ENCODE assay signal across 8 cellular contexts in genomic region chr1:202143768-202144509, GRCh38. TPM values are rescaled to one million over a fixed set of nuclear protein-coding genes. Genes with fewer than 3 reads are reported as not detected.
A peak's percentile ranks its signal among the peaks of the same experiment; 100 is the strongest.
DNase-seq lines count a peak whose midpoint lies in the region; ATAC-seq, FAIRE-seq and TF ChIP-seq lines count a peak whose summit lies in the region.

No MANE protein-coding gene starts in this region.

- H3K27me3 Mint-ChIP-seq in activated CD4-positive, alpha-beta T cell treated with anti-CD3 and anti-CD28 coated beads, Interleukin-2, amount 10 ng/mL, durations not matched to agents 24 days and 14 days: no peaks in the 10 kb centered on the region

- peak; percentile 55; the same call in 1 of the 2 replicates for TF ChIP-seq POLR2A in GM12878 (IDR thresholded peaks at IDR 0.05; ENCODE audit: low read depth, low read length)

- H3K36me3 Mint-ChIP-seq in activated CD4-positive, alpha-beta T cell treated with anti-CD3 and anti-CD28 coated beads, Interleukin-2, amount 10 ng/mL, durations not matched to agents 24 days and 14 days (ENCODE audit: low read depth): peaks cover 19% of the 10 kb centered on the region
- H3K36me3 Mint-ChIP-seq in stimulated activated effector memory CD8-positive, alpha-beta T cell treated with anti-CD3 and anti-CD28 coated beads, Interleukin-12 subunit alpha, Interleukin-12 subunit beta, amount 100 ng/mL, for 72 hours: peaks cover 49% of the 10 kb centered on the region

- H3K27ac Mint-ChIP-seq in activated CD4-positive, alpha-beta T cell treated with anti-CD3 and anti-CD28 coated beads, Interleukin-2, amount 10 ng/mL, durations not matched to agents 24 days and 14 days: peak overlapping the region; percentile 92
- peak overlapping the region; percentile 99 for H3K27ac Mint-ChIP-seq in stimulated activated effector memory CD8-positive, alpha-beta T cell treated with anti-CD3 and anti-CD28 coated beads, Interleukin-12 subunit alpha, Interleukin-12 subunit beta, amount 100 ng/mL, for 72 hours

- peaks cover 6% of the 10 kb centered on the region for H3K4me1 ChIP-seq in NT2/D1 (ENCODE audit: insufficient read depth, insufficient read length)
- peaks cover 14% of the 10 kb centered on the region for H3K4me1 ChIP-seq in GM12878 (ENCODE audit: control insufficient read depth, insufficient read depth, low read length)

- in situ Hi-C loops in GM12878 (cut with MboI): no loop called here

- no peak for TF ChIP-seq RAD21 in GM12878 (IDR thresholded peaks at IDR 0.05; ENCODE audit: insufficient read depth, low read depth, low read length)

- H3K4me3 ChIP-seq in NT2/D1 (ENCODE audit: insufficient read length, low read depth) (peak overlapping the region; percentile 85), GM12878 (peak overlapping the region; percentile 86)

- ATAC-seq in HG02610 (IDR thresholded peaks at IDR 0.05; ENCODE audit: unreplicated experiment): peak; percentile 42
- ATAC-seq in GM12878: peak; percentile 56
- ATAC-seq in stimulated activated effector memory CD8-positive, alpha-beta T cell treated with anti-CD3 and anti-CD28 coated beads, Interleukin-12 subunit alpha, Interleukin-12 subunit beta, amount 100 ng/mL, for 72 hours: peak; percentile 63

- H3K36me3 ChIP-seq in NT2/D1 (ENCODE audit: insufficient read depth, insufficient read length, low read length) (peaks cover 22% of the 10 kb centered on the region), GM12878 (ENCODE audit: control insufficient read depth in 2 of 2, insufficient read depth in 2 of 2, low read length in 1 of 2) (peaks cover 5 to 8% of the 10 kb centered on the region in 2 experiments; a peak in 3 of 4 replicates)

- TF ChIP-seq EP300 in GM12878 (IDR thresholded peaks at IDR 0.05; ENCODE audit: borderline replicate concordance in 1 of 2, control insufficient read depth in 1 of 2, low read depth in 2 of 2, low read length in 2 of 2): no peak

- TSS peak; percentile 45 for BruUV-seq in GM12878 (replicated peaks; lab: Mats Ljungman, UMichigan)

- H3K27me3 ChIP-seq in NT2/D1 (ENCODE audit: insufficient read depth, insufficient read length) (peaks cover 17% of the 10 kb centered on the region), GM12878 (replicated peaks in 1 of 2; ENCODE audit: control insufficient read depth in 2 of 2, insufficient read depth in 2 of 2, low read length in 1 of 2) (no peaks in the 10 kb centered on the region)

- CTCF ChIA-PET in GM12878 (lab: Yijun Ruan, JAX): interaction anchor here (0.6 to 3.5 kb wide), 10 partner anchors 9 to 248 kb away, joined by 3 to 25 read pairs (median 6); partner anchors contain the start of genes LGR6 and PTPN7

- H3K9ac ChIP-seq in NT2/D1 (ENCODE audit: insufficient read length, low read depth) (peak overlapping the region; percentile 88), GM12878 (ENCODE audit: control insufficient read depth, insufficient read depth, low read length) (peak overlapping the region; percentile 91)

- no peaks in the 10 kb centered on the region; the same call in 1 of the 2 replicates for H4K20me1 ChIP-seq in GM12878 (ENCODE audit: control insufficient read depth, insufficient read depth)

- SMC1A ChIA-PET in GM12878 (lab: Charles Lee; ENCODE audit: uncharacterized antibody, unreplicated experiment): interaction anchor here (1.2 to 2.4 kb wide), 8 partner anchors 8 to 198 kb away, joined by 3 to 11 read pairs (median 4); partner anchors contain the start of genes PTPN7 and UBE2T

- TF ChIP-seq CTCF in GM12878 (IDR thresholded peaks at IDR 0.05 in 2 of 3, conservative IDR thresholded peaks at IDR 0.05 in 1 of 3; ENCODE audit: control insufficient read depth in 2 of 3, extremely low read depth in 1 of 3, insufficient read depth in 1 of 3, low read depth in 3 of 3, low read length in 3 of 3): no peak

- peaks cover 28% of the 10 kb centered on the region for H3K4me1 Mint-ChIP-seq in activated CD4-positive, alpha-beta T cell treated with anti-CD3 and anti-CD28 coated beads, Interleukin-2, amount 10 ng/mL, durations not matched to agents 24 days and 14 days
- H3K4me1 Mint-ChIP-seq in stimulated activated effector memory CD8-positive, alpha-beta T cell treated with anti-CD3 and anti-CD28 coated beads, Interleukin-12 subunit alpha, Interleukin-12 subunit beta, amount 100 ng/mL, for 72 hours: peaks cover 31% of the 10 kb centered on the region

- peaks cover 32% of the 10 kb centered on the region for H3K79me2 ChIP-seq in GM12878 (ENCODE audit: control insufficient read depth, insufficient read depth, low read length)

- peak; percentile 85 for DNase-seq in activated CD4-positive, alpha-beta T cell treated with anti-CD3 and anti-CD28 coated beads, Interleukin-2, amount 10 ng/mL, durations not matched to agents 24 days and 14 days
- no peak for DNase-seq in activated CD4-positive, alpha-beta T cell treated with anti-CD3 and anti-CD28 coated beads for 1 hour
- DNase-seq in NT2/D1 (ENCODE audit: low read depth, low spot score): no peak
- no peak for DNase-seq in GM12878 (ENCODE audit: low read depth, low spot score)
- peak; percentile 20 for DNase-seq in iris pigment epithelial cell (ENCODE audit: low read depth)
- peak; percentile 26 to 73 for DNase-seq in stimulated activated effector memory CD8-positive, alpha-beta T cell treated with anti-CD3 and anti-CD28 coated beads, Interleukin-12 subunit alpha, Interleukin-12 subunit beta, amount 100 ng/mL, for 72 hours (ENCODE audit: low spot score in 2 of 2)
- DNase-seq in mucosa of gallbladder (ENCODE audit: low spot score): no peak

- no peak for FAIRE-seq in GM12878 (lab: Jason Lieb, UNC)

- H3K9me3 ChIP-seq in NT2/D1 (ENCODE audit: insufficient read depth, low read length): no peaks in the 10 kb centered on the region
- no peaks in the 10 kb centered on the region for H3K9me3 ChIP-seq in GM12878 (replicated peaks; ENCODE audit: control insufficient read depth, insufficient read depth, low read length)

- RAD21 ChIA-PET in GM12878 (lab: Charles Lee; ENCODE audit: unreplicated experiment): interaction anchor here (0.9 to 1.9 kb wide), 6 partner anchors 9 to 134 kb away, joined by 3 to 11 read pairs (median 4); partner anchors contain the start of genes ELF3 and PTPN7

- POLR2A ChIA-PET in GM12878 (lab: Charles Lee): interaction anchor here (0.7 to 1.7 kb wide), 3 partner anchors 12 to 21 kb away, joined by 3 to 9 read pairs (median 4); partner anchors contain the start of gene PTPN7

- no peaks in the 10 kb centered on the region for H3K9me3 Mint-ChIP-seq in activated CD4-positive, alpha-beta T cell treated with anti-CD3 and anti-CD28 coated beads, Interleukin-2, amount 10 ng/mL, durations not matched to agents 24 days and 14 days
- no peaks in the 10 kb centered on the region for H3K9me3 Mint-ChIP-seq in stimulated activated effector memory CD8-positive, alpha-beta T cell treated with anti-CD3 and anti-CD28 coated beads, Interleukin-12 subunit alpha, Interleukin-12 subunit beta, amount 100 ng/mL, for 72 hours

- peak overlapping the region; percentile 33 for H2AFZ ChIP-seq in GM12878 (ENCODE audit: control insufficient read depth, low read depth, low read length)

- 0% methylated on average over 46 of the region's 76 CpGs for WGBS in GM12878 (ENCODE audit: insufficient coverage, insufficient replicate concordance, low lambda C conversion rate, missing lambda C conversion rate)

- intact Hi-C loops in activated CD4-positive, alpha-beta T cell treated with anti-CD3 and anti-CD28 coated beads, Interleukin-2, amount 10 ng/mL, durations not matched to agents 24 days and 14 days (cut with micrococcal nuclease): no loop called here
- intact Hi-C loops in GM12878 (cut with micrococcal nuclease; ENCODE audit: unreplicated experiment): no loop called here

- peak overlapping the region; percentile 93 for H3K4me3 Mint-ChIP-seq in activated CD4-positive, alpha-beta T cell treated with anti-CD3 and anti-CD28 coated beads, Interleukin-2, amount 10 ng/mL, durations not matched to agents 24 days and 14 days
- peak overlapping the region; percentile 99 for H3K4me3 Mint-ChIP-seq in stimulated activated effector memory CD8-positive, alpha-beta T cell treated with anti-CD3 and anti-CD28 coated beads, Interleukin-12 subunit alpha, Interleukin-12 subunit beta, amount 100 ng/mL, for 72 hours

- peak overlapping the region; percentile 76 for H3K27ac ChIP-seq in GM12878 (ENCODE audit: control insufficient read depth, insufficient read depth)

- H3K4me2 ChIP-seq in GM12878 (ENCODE audit: control insufficient read depth, insufficient read depth): peak overlapping the region; percentile 79

RNA-seq across cellular contexts. Expression of gene ARL8A, which starts 0.6 kb away (rescaled TPM):
- total RNA-seq in activated CD4-positive, alpha-beta T cell treated with anti-CD3 and anti-CD28 coated beads, Interleukin-2, amount 10 ng/mL, durations not matched to agents 24 days and 14 days: 51.9 and 57.4 TPM in 2 replicates
- 13.7 and 18.1 TPM in 2 replicates for total RNA-seq in GM12878 (2013; cell fraction: nucleolus; rRNA removed)
- total RNA-seq in GM12878 (2014; rRNA removed): 18.8 and 20.7 TPM in 2 replicates
- 10.3 and 12.0 TPM in 2 replicates for total RNA-seq in GM12878 (2014; rRNA removed; fragmentation: Illumina TruSeq; extraction: Trizol)
- 30.5 and 33.6 TPM in 2 replicates for total RNA-seq in GM12878 (2021)
- polyA plus RNA-seq in GM12878 (2011; ENCODE audit: low read depth): 23.6 TPM
- 49.2 and 49.5 TPM in 2 replicates for polyA plus RNA-seq in GM12878 (2011; rRNA removed)
- 26.9 and 35.2 TPM in 2 replicates for polyA plus RNA-seq in GM12878 (2011; cell fraction: cytosol; rRNA removed)
- polyA plus RNA-seq in GM12878 (2011; cell fraction: nucleus; rRNA removed): 35.2 and 47.4 TPM in 2 replicates
- 21.0 and 42.5 TPM in 2 replicates for polyA plus RNA-seq in GM12878 (2012)
- 11.3 and 15.4 TPM in 2 replicates for polyA plus RNA-seq in GM12878 (2014; fragmentation: Illumina TruSeq; extraction: Trizol)
- polyA plus RNA-seq in GM12878 (2014; fragmentation: Nextera tagmentation; extraction: Ambion mirVana): 1 to 10 TPM in 1 of 2 experiments, under 1 TPM in 1; 0.34 to 2.4 TPM
- polyA plus RNA-seq in GM12878 (2014; rRNA removed): 22.8 and 25.7 TPM in 2 replicates
- 10 to 100 TPM; 10.8 to 15.4 TPM for polyA plus RNA-seq in GM12878 (2016; fragmentation: Nextera tagmentation; extraction: Ambion mirVana)
- 18.5 and 19.3 TPM in 2 replicates for polyA minus RNA-seq in GM12878 (2011; rRNA and poly(A)+ RNA removed)
- 11.0 and 13.8 TPM in 2 replicates for polyA minus RNA-seq in GM12878 (2011; cell fraction: cytosol; rRNA and poly(A)+ RNA removed)
- polyA minus RNA-seq in GM12878 (2011; cell fraction: nucleus; rRNA and poly(A)+ RNA removed): 8.1 and 10.2 TPM in 2 replicates
- 89.5 TPM for total RNA-seq in mucosa of gallbladder

RNA-seq across cellular contexts. Expression of gene PTPN7, which starts 16.5 kb away (rescaled TPM):
- total RNA-seq in activated CD4-positive, alpha-beta T cell treated with anti-CD3 and anti-CD28 coated beads, Interleukin-2, amount 10 ng/mL, durations not matched to agents 24 days and 14 days: 475 and 478 TPM in 2 replicates
- 135 and 145 TPM in 2 replicates for total RNA-seq in GM12878 (2013; cell fraction: nucleolus; rRNA removed)
- total RNA-seq in GM12878 (2014; rRNA removed) (95.2 and 111 TPM in 2 replicates), GM12878 (2014; rRNA removed; fragmentation: Illumina TruSeq; extraction: Trizol) (61.6 and 78.5 TPM in 2 replicates), GM12878 (2021) (99.8 and 102 TPM in 2 replicates), mucosa of gallbladder (9.3 TPM)
- polyA plus RNA-seq in GM12878 (2011; ENCODE audit: low read depth): 31.0 TPM
- polyA plus RNA-seq in GM12878 (2011; rRNA removed) (74.3 and 91.0 TPM in 2 replicates), GM12878 (2014; fragmentation: Illumina TruSeq; extraction: Trizol) (73.7 and 102 TPM in 2 replicates), GM12878 (2014; fragmentation: Nextera tagmentation; extraction: Ambion mirVana) (10 to 100 TPM in 1 of 2 experiments, 1 to 10 TPM in 1; 7.9 to 14.2 TPM), GM12878 (2014; rRNA removed) (100 and 102 TPM in 2 replicates), GM12878 (2016; fragmentation: Nextera tagmentation; extraction: Ambion mirVana) (100 to 1,000 TPM; 116 to 117 TPM)
- polyA plus RNA-seq in GM12878 (2011; cell fraction: cytosol; rRNA removed): 168 and 186 TPM in 2 replicates
- polyA plus RNA-seq in GM12878 (2011; cell fraction: nucleus; rRNA removed): 173 and 188 TPM in 2 replicates
- 48.5 and 49.9 TPM in 2 replicates for polyA plus RNA-seq in GM12878 (2012)
- 97.4 and 135 TPM in 2 replicates for polyA minus RNA-seq in GM12878 (2011; rRNA and poly(A)+ RNA removed)
- 50.4 and 50.5 TPM in 2 replicates for polyA minus RNA-seq in GM12878 (2011; cell fraction: cytosol; rRNA and poly(A)+ RNA removed)
- 50.2 and 85.1 TPM in 2 replicates for polyA minus RNA-seq in GM12878 (2011; cell fraction: nucleus; rRNA and poly(A)+ RNA removed)

RNA-seq across cellular contexts. Expression of gene GPR37L1, which starts 21.2 kb away (rescaled TPM):
- not detected in 2 replicates for total RNA-seq in activated CD4-positive, alpha-beta T cell treated with anti-CD3 and anti-CD28 coated beads, Interleukin-2, amount 10 ng/mL, durations not matched to agents 24 days and 14 days
- not detected in 2 replicates for total RNA-seq in GM12878 (2013; cell fraction: nucleolus; rRNA removed)
- total RNA-seq in GM12878 (2014; rRNA removed) (under 0.01 TPM in 1 of 2 replicates, not detected in the other), GM12878 (2014; rRNA removed; fragmentation: Illumina TruSeq; extraction: Trizol) (not detected in 2 replicates), GM12878 (2021) (not detected in 2 replicates), mucosa of gallbladder (0.14 TPM)
- polyA plus RNA-seq in GM12878 (2011; ENCODE audit: low read depth): 0.05 TPM
- polyA plus RNA-seq in GM12878 (2011; rRNA removed) (not detected in 2 replicates), GM12878 (2014; fragmentation: Illumina TruSeq; extraction: Trizol) (not detected in 2 replicates), GM12878 (2014; fragmentation: Nextera tagmentation; extraction: Ambion mirVana) (under 1 TPM; under 0.01 to 0.02 TPM), GM12878 (2014; rRNA removed) (0.01 TPM in 1 of 2 replicates, not detected in the other), GM12878 (2016; fragmentation: Nextera tagmentation; extraction: Ambion mirVana) (under 1 TPM; 0.03 to 0.08 TPM)
- polyA plus RNA-seq in GM12878 (2011; cell fraction: cytosol; rRNA removed): 0.02 TPM in 1 of 2 replicates, not detected in the other
- polyA plus RNA-seq in GM12878 (2011; cell fraction: nucleus; rRNA removed): not detected in 2 replicates
- polyA plus RNA-seq in GM12878 (2012): 0.06 and 0.14 TPM in 2 replicates
- polyA minus RNA-seq in GM12878 (2011; rRNA and poly(A)+ RNA removed): not detected in 2 replicates
- not detected in 2 replicates for polyA minus RNA-seq in GM12878 (2011; cell fraction: cytosol; rRNA and poly(A)+ RNA removed)
- not detected in 2 replicates for polyA minus RNA-seq in GM12878 (2011; cell fraction: nucleus; rRNA and poly(A)+ RNA removed)

RNA-seq across cellular contexts. Expression of gene LGR6, which starts 49.7 kb away (rescaled TPM):
- total RNA-seq in activated CD4-positive, alpha-beta T cell treated with anti-CD3 and anti-CD28 coated beads, Interleukin-2, amount 10 ng/mL, durations not matched to agents 24 days and 14 days: not detected in 2 replicates
- total RNA-seq in GM12878 (2013; cell fraction: nucleolus; rRNA removed): 0.13 TPM in 1 of 2 replicates, not detected in the other
- total RNA-seq in GM12878 (2014; rRNA removed) (0.05 TPM in 1 of 2 replicates, not detected in the other), GM12878 (2014; rRNA removed; fragmentation: Illumina TruSeq; extraction: Trizol) (not detected in 2 replicates), GM12878 (2021) (not detected in 2 replicates), mucosa of gallbladder (60.7 TPM)
- not detected for polyA plus RNA-seq in GM12878 (2011; ENCODE audit: low read depth)
- polyA plus RNA-seq in GM12878 (2011; rRNA removed) (not detected in 2 replicates), GM12878 (2014; fragmentation: Illumina TruSeq; extraction: Trizol) (not detected in 2 replicates), GM12878 (2014; fragmentation: Nextera tagmentation; extraction: Ambion mirVana) (not detected), GM12878 (2014; rRNA removed) (0.04 TPM in 1 of 2 replicates, not detected in the other), GM12878 (2016; fragmentation: Nextera tagmentation; extraction: Ambion mirVana) (not detected)
- 0.01 and 0.05 TPM in 2 replicates for polyA plus RNA-seq in GM12878 (2011; cell fraction: cytosol; rRNA removed)
- 0.12 and 0.19 TPM in 2 replicates for polyA plus RNA-seq in GM12878 (2011; cell fraction: nucleus; rRNA removed)
- 0.04 TPM in 1 of 2 replicates, not detected in the other for polyA plus RNA-seq in GM12878 (2012)
- not detected in 2 replicates for polyA minus RNA-seq in GM12878 (2011; rRNA and poly(A)+ RNA removed)
- not detected in 2 replicates for polyA minus RNA-seq in GM12878 (2011; cell fraction: cytosol; rRNA and poly(A)+ RNA removed)
- not detected in 2 replicates for polyA minus RNA-seq in GM12878 (2011; cell fraction: nucleus; rRNA and poly(A)+ RNA removed)

Comparison
In these comparisons a context has a peak if more than half of its experiments do, and no peak if none do; other contexts are left out.
1. DNase-seq: peak in activated CD4-positive, alpha-beta T cell treated with anti-CD3 and anti-CD28 coated beads, Interleukin-2, amount 10 ng/mL, durations not matched to agents 24 days and 14 days (single experiment), iris pigment epithelial cell (single experiment) and stimulated activated effector memory CD8-positive, alpha-beta T cell treated with anti-CD3 and anti-CD28 coated beads, Interleukin-12 subunit alpha, Interleukin-12 subunit beta, amount 100 ng/mL, for 72 hours (2 of 2); none in activated CD4-positive, alpha-beta T cell treated with anti-CD3 and anti-CD28 coated beads for 1 hour (single experiment), NT2/D1 (single experiment), GM12878 (single experiment) and mucosa of gallbladder (single experiment).
2. Peak in every context shown above with its lines, with median percentiles within 50 percentile points of each other: ATAC-seq.